In the genomic region with DNA sequence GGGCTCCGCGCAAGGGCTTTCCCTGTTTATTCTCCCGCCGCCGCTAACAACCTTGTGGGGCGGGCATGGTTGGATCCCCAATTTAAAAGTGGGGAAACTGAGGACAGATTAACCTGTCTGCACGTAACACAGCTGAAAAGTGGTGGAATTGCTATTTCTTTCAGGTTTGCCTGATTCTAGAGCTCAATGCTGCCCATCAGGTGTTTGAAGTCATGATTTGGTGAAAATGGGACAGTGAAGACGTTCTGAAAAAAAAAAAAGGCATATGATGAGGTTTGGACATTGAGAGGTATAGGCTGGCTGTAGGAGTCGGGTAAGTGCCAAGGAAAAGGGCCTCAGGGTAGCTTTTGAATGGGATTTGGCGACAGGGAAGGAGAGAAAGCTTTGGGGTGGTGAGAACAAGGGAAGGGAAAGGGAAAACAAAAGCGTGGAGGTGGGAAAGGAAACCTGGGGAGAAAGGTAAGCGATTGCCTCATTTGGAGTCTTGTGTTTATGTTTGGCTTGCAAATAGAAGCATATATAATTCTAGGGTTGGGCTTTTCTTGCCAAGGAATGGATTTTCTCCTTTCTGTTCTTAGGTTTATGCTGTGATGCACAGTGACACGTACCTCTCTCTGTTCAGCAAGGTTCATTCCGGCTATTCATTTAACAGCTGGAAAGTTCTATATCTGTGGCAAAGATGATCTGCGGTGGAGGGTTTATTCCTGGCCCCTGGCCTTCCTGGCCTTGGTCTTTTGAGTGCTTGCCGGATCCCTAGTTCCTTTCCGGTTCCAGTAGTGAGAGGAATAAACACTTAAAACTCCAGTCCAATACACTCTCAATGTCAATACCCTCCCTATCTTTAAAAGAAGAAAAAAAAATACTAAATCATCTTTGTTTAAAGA, we compare ENCODE assay signal across 8 cellular contexts. TPM values are rescaled to one million over a fixed set of nuclear protein-coding genes. Genes with fewer than 3 reads are reported as not detected.
DNase-seq lines count a peak whose midpoint lies in the region; FAIRE-seq and TF ChIP-seq lines count a peak whose summit lies in the region.

No MANE protein-coding gene starts in this region.

- H3K9me3 ChIP-seq in muscle layer of duodenum (ENCODE audit: control insufficient read depth in 1 of 2, low read length in 2 of 2) = no peaks in the 10 kb centered on the region

- peak overlapping the region; percentile 16 to 91 (median 90) for H3K27ac Mint-ChIP-seq in IgD-negative memory B cell

- TF ChIP-seq CTCF in C4-2B (conservative IDR thresholded peaks at IDR 0.05) (no peak), cardiac fibroblast (IDR thresholded peaks at IDR 0.05; ENCODE audit: low read depth, low read length) (no peak), GM13976 (IDR thresholded peaks at IDR 0.05; ENCODE audit: borderline replicate concordance, control extremely low read depth, extremely low read depth, insufficient read depth, missing control alignments) (no peak), GM10248 (IDR thresholded peaks at IDR 0.05; ENCODE audit: control extremely low read depth, extremely low read depth, low read depth, missing control alignments) (no peak)

- peak overlapping the region; percentile 95 for H3K27ac ChIP-seq in C4-2B
- H3K27ac ChIP-seq in muscle layer of duodenum (ENCODE audit: low read length) = peak overlapping the region; percentile 68

- H3K4me1 ChIP-seq in muscle layer of duodenum (ENCODE audit: control insufficient read depth in 1 of 2, insufficient read depth in 2 of 2, low read length in 2 of 2) = peaks cover 16 to 22% of the 10 kb centered on the region in 2 donors

- no peaks in the 10 kb centered on the region for H3K27me3 ChIP-seq in muscle layer of duodenum (ENCODE audit: low read depth, low read length)

- no peak for TF ChIP-seq POLR2A in H54 (IDR thresholded peaks at IDR 0.05; ENCODE audit: low read depth, low read length)

- peaks cover 0 to 2% (median 2%) of the 10 kb centered on the region in 3 donors for H3K9me3 Mint-ChIP-seq in IgD-negative memory B cell

- H3K27me3 Mint-ChIP-seq in IgD-negative memory B cell = no peaks in the 10 kb centered on the region

- in situ Hi-C loops in GM13976 (cut with MboI; ENCODE audit: low sequenced_read_pairs, unreplicated experiment) = no loop called here

- CTCF ChIA-PET in GM10248 (lab: Yijun Ruan, JAX) = interaction anchor here (1.5 to 3.4 kb wide), 3 partner anchors 142 to 152 kb away, joined by 3 to 12 read pairs (median 4); no protein-coding TSS in a partner anchor

- POLR2A ChIA-PET in GM10248 (lab: Yijun Ruan, JAX) = no interaction called here

- DNase-seq in cardiac fibroblast (ENCODE audit: low read depth in 2 of 2) = no peak
- no peak for DNase-seq in H54 (ENCODE audit: insufficient read length, low spot score)
- DNase-seq in midbrain (lab: John Stamatoyannopoulos, UW) = no peak
- DNase-seq in GM13976 (ENCODE audit: low spot score) = no peak
- no peak for DNase-seq in GM10248 (ENCODE audit: extremely low spot score)

- H3K36me3 ChIP-seq in muscle layer of duodenum (ENCODE audit: control insufficient read depth in 1 of 2, insufficient read depth in 2 of 2, low read length in 2 of 2) = no peaks in the 10 kb centered on the region

- H3K4me3 Mint-ChIP-seq in IgD-negative memory B cell = peak overlapping the region; percentile 88 to 92 (median 90)

- H3K4me3 ChIP-seq in cardiac fibroblast (replicated peaks in 1 of 2; ENCODE audit: low read depth in 2 of 2, low read length in 2 of 2) (peak overlapping the region; percentile 63 to 82), muscle layer of duodenum (ENCODE audit: low read depth in 1 of 2, low read length in 2 of 2) (peak overlapping the region; percentile 75 to 83)

- H3K4me1 Mint-ChIP-seq in IgD-negative memory B cell = peaks cover 27 to 42% (median 34%) of the 10 kb centered on the region in 3 donors

- no peaks in the 10 kb centered on the region for H3K36me3 Mint-ChIP-seq in IgD-negative memory B cell

- FAIRE-seq in H54 (lab: Jason Lieb, UNC) = no peak

RNA-seq across cellular contexts. Expression of a gene that starts 2.4 kb away (rescaled TPM):
- polyA plus RNA-seq in IgD-negative memory B cell = 22.4 TPM
